ENCODE assay signal across 21 cellular contexts in genomic region chr11:73389902-73390301, GRCh38. TPM values are rescaled to one million over a fixed set of nuclear protein-coding genes. Genes with fewer than 3 reads are reported as not detected.
DNase-seq lines count a peak whose midpoint lies in the region; ATAC-seq and TF ChIP-seq lines count a peak whose summit lies in the region.
"Had no signal": no experiment of that assay in that cellular context is flagged by ENCODE, and none has a peak within 500 bp of the region (broad histone marks: within the 10 kb centered on the region; RNA-seq: fewer than 3 reads in every experiment).

No MANE protein-coding gene starts in this region.

- no peaks in the 10 kb centered on the region for H3K9me3 Mint-ChIP-seq in stimulated activated naive CD8-positive, alpha-beta T cell treated with anti-CD3 and anti-CD28 coated beads, Interleukin-15, Interleukin-2, amounts not matched to agents 100 ng/mL and 50 ng/mL, for 24 hours

- TF ChIP-seq EP300 in gastroesophageal sphincter (IDR thresholded peaks at IDR 0.05): no peak

- H2BK120ac ChIP-seq in mesenchymal stem cell (ENCODE audit: low read depth, low read length): no peak overlapping the region

- no peak overlapping the region for H3K4me3 ChIP-seq in mesenchymal stem cell (ENCODE audit: insufficient read depth in 1 of 2, low read depth in 1 of 2, low read length in 2 of 2)
- H3K4me3 ChIP-seq in gastroesophageal sphincter: no peak overlapping the region
- H3K4me3 ChIP-seq: body of pancreas, ovary, sigmoid colon, SK-N-MC had no signal

- H3K27me3 Mint-ChIP-seq in stimulated activated naive CD8-positive, alpha-beta T cell treated with anti-CD3 and anti-CD28 coated beads, Interleukin-15, Interleukin-2, amounts not matched to agents 100 ng/mL and 50 ng/mL, for 24 hours: no peaks in the 10 kb centered on the region
- no peaks in the 10 kb centered on the region for H3K27me3 Mint-ChIP-seq in T-helper 17 cell
- H3K27me3 Mint-ChIP-seq: activated naive CD8-positive, alpha-beta T cell had no signal

- H3K9me3 ChIP-seq in T-helper 17 cell (ENCODE audit: control insufficient read depth, low read length, poor library complexity, severe bottlenecking): no peaks in the 10 kb centered on the region
- no peaks in the 10 kb centered on the region for H3K9me3 ChIP-seq in mesenchymal stem cell (ENCODE audit: control insufficient read depth, low read length)
- H3K9me3 ChIP-seq in gastroesophageal sphincter: no peaks in the 10 kb centered on the region
- H3K9me3 ChIP-seq: body of pancreas, ovary, sigmoid colon had no signal

- peak overlapping the region; percentile 23 for H3K27ac Mint-ChIP-seq in stimulated activated naive CD8-positive, alpha-beta T cell treated with anti-CD3 and anti-CD28 coated beads, Interleukin-15, Interleukin-2, amounts not matched to agents 100 ng/mL and 50 ng/mL, for 24 hours
- H3K27ac Mint-ChIP-seq in T-helper 17 cell: peak overlapping the region; percentile 78
- H3K27ac Mint-ChIP-seq: activated naive CD8-positive, alpha-beta T cell had no signal

- H2AFZ ChIP-seq in mesenchymal stem cell (ENCODE audit: low read depth, low read length): no peak overlapping the region

- no peak overlapping the region for H4K91ac ChIP-seq in mesenchymal stem cell (ENCODE audit: low read length)

- H3K18ac ChIP-seq in mesenchymal stem cell (ENCODE audit: low read depth in 1 of 2, low read length in 2 of 2): no peak overlapping the region

- H3K4me1 Mint-ChIP-seq in stimulated activated naive CD8-positive, alpha-beta T cell treated with anti-CD3 and anti-CD28 coated beads, Interleukin-15, Interleukin-2, amounts not matched to agents 100 ng/mL and 50 ng/mL, for 24 hours (ENCODE audit: low read depth): peaks cover 36% of the 10 kb centered on the region
- peaks cover 36% of the 10 kb centered on the region for H3K4me1 Mint-ChIP-seq in T-helper 17 cell

- TF ChIP-seq POLR2A in gastroesophageal sphincter (IDR thresholded peaks at IDR 0.05): no peak

- H2BK12ac ChIP-seq in mesenchymal stem cell (ENCODE audit: low read length in 2 of 2): no peak overlapping the region

- no peak for TF ChIP-seq CTCF in gastroesophageal sphincter (IDR thresholded peaks at IDR 0.05)

- H3K36me3 ChIP-seq in mesenchymal stem cell (ENCODE audit: control insufficient read depth in 1 of 2, insufficient read depth in 2 of 2, low read depth in 1 of 2, low read length in 2 of 2): peaks cover 0 to 24% of the 10 kb centered on the region in 2 experiments
- no peaks in the 10 kb centered on the region for H3K36me3 ChIP-seq in gastroesophageal sphincter
- H3K36me3 ChIP-seq: ovary, sigmoid colon had no signal

- H3K4ac ChIP-seq in mesenchymal stem cell (ENCODE audit: low read depth in 1 of 2, low read length in 2 of 2): no peak overlapping the region

- peak overlapping the region; percentile 24 for H2AK5ac ChIP-seq in mesenchymal stem cell (ENCODE audit: low read length, severe bottlenecking)

- no peak overlapping the region for H2BK5ac ChIP-seq in mesenchymal stem cell (ENCODE audit: low read depth, low read length, poor library complexity, severe bottlenecking)

- 95% methylated on average over 7 of the region's 7 CpGs for WGBS in mesenchymal stem cell
- WGBS in gastroesophageal sphincter (ENCODE audit: low coverage in 1 of 2), 2 donors: 100% methylated on average over 2 of the region's 7 CpGs

- peaks cover 38% of the 10 kb centered on the region for H3K79me1 ChIP-seq in mesenchymal stem cell (replicated peaks; ENCODE audit: low read length, poor library complexity, severe bottlenecking)

- peaks cover 5% of the 10 kb centered on the region for H3K36me3 Mint-ChIP-seq in stimulated activated naive CD8-positive, alpha-beta T cell treated with anti-CD3 and anti-CD28 coated beads, Interleukin-15, Interleukin-2, amounts not matched to agents 100 ng/mL and 50 ng/mL, for 24 hours (ENCODE audit: low read depth)
- H3K36me3 Mint-ChIP-seq in T-helper 17 cell (ENCODE audit: low read depth): peaks cover 2% of the 10 kb centered on the region
- H3K36me3 Mint-ChIP-seq: activated naive CD8-positive, alpha-beta T cell had no signal

- H3K4me1 ChIP-seq in mesenchymal stem cell (ENCODE audit: control insufficient read depth, insufficient read depth, low read depth, low read length) (peaks cover 56% of the 10 kb centered on the region), gastroesophageal sphincter (peaks cover 0 to 42% (median 0%) of the 10 kb centered on the region in 3 donors)
- H3K4me1 ChIP-seq: sigmoid colon had no signal

- H4K8ac ChIP-seq in mesenchymal stem cell (ENCODE audit: low read length): no peak overlapping the region

- no peak overlapping the region for H3K9ac ChIP-seq in mesenchymal stem cell (ENCODE audit: low read length)

- no peak for ATAC-seq in stimulated activated naive CD8-positive, alpha-beta T cell treated with anti-CD3 and anti-CD28 coated beads, Interleukin-15, Interleukin-2, amounts not matched to agents 100 U/mL and 50 U/mL, for 24 hours
- ATAC-seq in T-helper 17 cell (no peak), gastroesophageal sphincter (no peak)
- ATAC-seq: body of pancreas, PC-3 had no signal

- no peak overlapping the region for H3K14ac ChIP-seq in mesenchymal stem cell (ENCODE audit: low read length in 2 of 2)

- no peak overlapping the region for H2BK15ac ChIP-seq in mesenchymal stem cell (ENCODE audit: low read depth, poor library complexity, severe bottlenecking)

- no peak for DNase-seq in stimulated activated naive CD8-positive, alpha-beta T cell treated with anti-CD3 and anti-CD28 coated beads, Interleukin-15, Interleukin-2, amounts not matched to agents 100 U/mL and 50 U/mL, for 24 hours
- no peak for DNase-seq in T-helper 17 cell
- no peak for DNase-seq in mesenchymal stem cell
- DNase-seq in SIG-M5 (lab: John Stamatoyannopoulos, UW): no peak
- DNase-seq in RPMI8226: no peak
- DNase-seq: AML-193; body of pancreas; cortex of kidney; foreskin fibroblast; GDM1; HCEC 1CT; NCI-H187 treated with DMSO at 0.1 percent for 48 hours; NCI-H524; ovary; PC-3; sigmoid colon; stimulated activated CD4-positive, alpha-beta T cell treated with anti-CD3 and anti-CD28 coated beads, Interleukin-2, amount 100 ng/mL, for 24 hours had no signal

- H3K4me3 Mint-ChIP-seq in stimulated activated naive CD8-positive, alpha-beta T cell treated with anti-CD3 and anti-CD28 coated beads, Interleukin-15, Interleukin-2, amounts not matched to agents 100 ng/mL and 50 ng/mL, for 24 hours: no peak overlapping the region
- H3K4me3 Mint-ChIP-seq in T-helper 17 cell: peak overlapping the region; percentile 39
- H3K4me3 Mint-ChIP-seq: activated naive CD8-positive, alpha-beta T cell had no signal

- no peak overlapping the region for H3K23ac ChIP-seq in mesenchymal stem cell (ENCODE audit: low read length in 2 of 2)

- H3K27me3 ChIP-seq in mesenchymal stem cell (ENCODE audit: control insufficient read depth in 1 of 2, insufficient read depth in 1 of 2, low read length in 2 of 2) (no peaks in the 10 kb centered on the region), gastroesophageal sphincter (no peaks in the 10 kb centered on the region)
- H3K27me3 ChIP-seq: body of pancreas, ovary, sigmoid colon had no signal

- H3K27ac ChIP-seq in mesenchymal stem cell (ENCODE audit: low read length, poor library complexity, severe bottlenecking): no peak overlapping the region
- H3K27ac ChIP-seq in gastroesophageal sphincter: no peak overlapping the region
- H3K27ac ChIP-seq: body of pancreas, ovary, sigmoid colon, SK-N-MC had no signal

- no peak overlapping the region for H3K4me2 ChIP-seq in mesenchymal stem cell (ENCODE audit: low read length, poor library complexity, severe bottlenecking)

RNA-seq across cellular contexts. Expression of gene RELT, which starts 13.7 kb away (rescaled TPM):
- total RNA-seq in T-helper 17 cell (100 to 1,000 TPM; 139 to 169 TPM), gastroesophageal sphincter (1 to 10 TPM; 2.3 to 5.7 (median 3.5) TPM)
- 2.6 TPM for polyA plus RNA-seq in mesenchymal stem cell (2013, experiment 1 of 2)
- polyA plus RNA-seq in mesenchymal stem cell (2013, experiment 2 of 2): 3.0 TPM

Comparison
In these comparisons a context has a peak if more than half of its experiments do, and no peak if none do; other contexts are left out.
1. RNA of gene RELT, which starts 13.7 kb away (total RNA-seq): 139 to 169 TPM in T-helper 17 cell; 2.3 to 5.7 TPM in gastroesophageal sphincter; every median in the first group is over 10 times any median in the second.